ENCODE assay signal across 22 cellular contexts in the genomic region with DNA sequence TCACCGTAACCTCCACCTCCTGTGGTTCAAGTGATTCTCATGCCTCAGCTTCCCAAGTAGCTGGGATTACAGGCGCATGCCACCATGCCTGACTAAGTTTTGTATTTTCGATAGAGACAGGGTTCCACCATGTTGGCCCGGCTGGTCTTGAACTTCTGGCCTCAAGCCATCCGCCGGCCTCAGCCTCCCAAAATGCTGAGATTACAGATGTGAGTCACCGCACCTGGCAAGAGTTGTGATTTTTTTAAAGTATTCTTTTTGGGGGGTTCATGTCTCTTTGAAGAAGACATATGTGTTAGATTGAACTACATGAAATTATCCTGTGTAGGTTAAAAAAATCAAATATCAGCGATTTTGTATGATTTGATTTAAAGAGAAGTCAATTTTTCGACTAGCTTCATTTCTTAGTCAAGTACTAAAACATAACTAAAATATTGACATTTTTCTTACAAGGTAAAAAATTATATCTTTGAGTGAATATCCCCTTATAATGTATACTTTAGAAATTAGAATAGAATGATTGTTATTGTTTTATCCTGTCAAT.
"Had no signal": no experiment of that assay in that cellular context is flagged by ENCODE, and none has a peak within 500 bp of the region (broad histone marks: within the 10 kb centered on the region; RNA-seq: fewer than 3 reads in every experiment).

No MANE protein-coding gene starts in this region.

- H3K4me3 ChIP-seq: SJSA1, SK-N-MC had no signal

- H3K27ac ChIP-seq: HL-60, KMS-11, SJSA1, SK-N-MC had no signal

- H3K9me3 ChIP-seq: SJSA1 had no signal

- H3K9ac ChIP-seq: KMS-11 had no signal

- H3K27me3 ChIP-seq: SJSA1 had no signal

- DNase-seq: Kasumi-1, MM.1S, NCI-H1092 treated with DMSO at 0.1 percent for 48 hours, NCI-H1436, NCI-H187, NCI-H2029, NCI-H2081 treated with DMSO at 0.1 percent for 48 hours, NCI-H2171, NCI-H226, NCI-H446, NCI-H510A, NCI-H524 treated with DMSO at 0.1 percent for 48 hours, NCI-H69, NCI-H774, Right ventricle myocardium superior, RPMI8226, SIG-M5 had no signal

- H3K4me2 ChIP-seq: KMS-11 had no signal

- H3K36me3 ChIP-seq: SJSA1 had no signal

- FAIRE-seq: RCC 7860 had no signal
